ENCODE assay signal across 19 cellular contexts in the genomic region with DNA sequence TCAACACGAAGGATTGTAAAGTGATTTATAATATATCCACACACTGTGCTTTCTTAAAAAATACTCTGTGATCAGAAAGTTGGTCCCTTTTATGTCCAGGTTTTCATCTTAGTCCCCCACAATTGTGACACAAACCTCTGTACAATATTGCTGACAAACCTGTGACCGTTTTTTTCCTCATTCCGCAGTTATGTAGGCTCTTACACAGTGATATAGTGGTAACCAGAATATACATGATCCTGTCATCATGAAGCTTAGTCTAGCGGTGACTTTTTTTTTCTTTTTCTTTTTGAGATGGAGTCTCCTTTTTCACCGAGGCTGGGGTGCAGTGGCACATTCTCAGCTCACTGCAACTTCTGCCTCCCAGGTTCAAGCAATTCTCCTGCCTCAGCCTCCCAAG. TPM values are rescaled to one million over a fixed set of nuclear protein-coding genes. Genes with fewer than 3 reads are reported as not detected.
DNase-seq lines count a peak whose midpoint lies in the region; ATAC-seq and TF ChIP-seq lines count a peak whose summit lies in the region.
"Had no signal": no experiment of that assay in that cellular context is flagged by ENCODE, and none has a peak within 500 bp of the region (broad histone marks: within the 10 kb centered on the region; RNA-seq: fewer than 3 reads in every experiment).

No MANE protein-coding gene starts in this region.

- H3K27me3 ChIP-seq in Karpas-422 (ENCODE audit: low read length) (no peaks in the 10 kb centered on the region), vagina (no peaks in the 10 kb centered on the region), upper lobe of left lung (no peaks in the 10 kb centered on the region)
- H3K27me3 ChIP-seq: dorsolateral prefrontal cortex, right lobe of liver, thyroid gland had no signal

- H4K20me1 ChIP-seq in Karpas-422 (ENCODE audit: insufficient read depth, low read depth, low read length) = peaks cover 26% of the 10 kb centered on the region; the same call in 1 of the 2 replicates

- no peaks in the 10 kb centered on the region for H3K9me3 Mint-ChIP-seq in activated CD4-positive, alpha-beta T cell treated with anti-CD3 and anti-CD28 coated beads, Interleukin-2, amount 10 ng/mL, durations not matched to agents 24 days and 14 days
- H3K9me3 Mint-ChIP-seq in activated naive CD8-positive, alpha-beta T cell treated with anti-CD3 and anti-CD28 coated beads for 36 hours = no peaks in the 10 kb centered on the region
- H3K9me3 Mint-ChIP-seq in stimulated activated effector memory CD8-positive, alpha-beta T cell treated with anti-CD3 and anti-CD28 coated beads, Interleukin-12 subunit alpha, Interleukin-12 subunit beta, amount 100 ng/mL, for 72 hours = no peaks in the 10 kb centered on the region

- no peak for TF ChIP-seq EP300 in upper lobe of left lung (IDR thresholded peaks at IDR 0.05)

- H3K9me3 ChIP-seq in Karpas-422 (ENCODE audit: low read length) (no peaks in the 10 kb centered on the region), vagina (no peaks in the 10 kb centered on the region), upper lobe of left lung (no peaks in the 10 kb centered on the region)
- H3K9me3 ChIP-seq: Caco-2, right lobe of liver, thyroid gland had no signal

- peak overlapping the region; percentile 40 for H3K9ac ChIP-seq in Karpas-422 (ENCODE audit: low read length)

- H3K4me1 Mint-ChIP-seq in activated CD4-positive, alpha-beta T cell treated with anti-CD3 and anti-CD28 coated beads, Interleukin-2, amount 10 ng/mL, durations not matched to agents 24 days and 14 days = peaks cover 69% of the 10 kb centered on the region
- H3K4me1 Mint-ChIP-seq in activated naive CD8-positive, alpha-beta T cell treated with anti-CD3 and anti-CD28 coated beads for 36 hours = peaks cover 70% of the 10 kb centered on the region
- peaks cover 73% of the 10 kb centered on the region for H3K4me1 Mint-ChIP-seq in stimulated activated effector memory CD8-positive, alpha-beta T cell treated with anti-CD3 and anti-CD28 coated beads, Interleukin-12 subunit alpha, Interleukin-12 subunit beta, amount 100 ng/mL, for 72 hours

- peaks cover 20% of the 10 kb centered on the region for H3K36me3 Mint-ChIP-seq in activated CD4-positive, alpha-beta T cell treated with anti-CD3 and anti-CD28 coated beads, Interleukin-2, amount 10 ng/mL, durations not matched to agents 24 days and 14 days (ENCODE audit: low read depth)
- peaks cover 39% of the 10 kb centered on the region for H3K36me3 Mint-ChIP-seq in activated naive CD8-positive, alpha-beta T cell treated with anti-CD3 and anti-CD28 coated beads for 36 hours
- peaks cover 64% of the 10 kb centered on the region for H3K36me3 Mint-ChIP-seq in stimulated activated effector memory CD8-positive, alpha-beta T cell treated with anti-CD3 and anti-CD28 coated beads, Interleukin-12 subunit alpha, Interleukin-12 subunit beta, amount 100 ng/mL, for 72 hours

- peak overlapping the region; percentile 89 for H3K4me2 ChIP-seq in Karpas-422 (ENCODE audit: low read depth, low read length, poor library complexity, severe bottlenecking)

- 61 to 69% methylated on average over 5 of the region's 5 CpGs for WGBS in upper lobe of left lung, 2 donors

- H3K36me3 ChIP-seq in Karpas-422 (ENCODE audit: insufficient read depth, low read length) = peaks cover 37% of the 10 kb centered on the region; the same call in 1 of the 2 replicates
- peaks cover 0 to 13% of the 10 kb centered on the region in 2 donors for H3K36me3 ChIP-seq in vagina
- H3K36me3 ChIP-seq in upper lobe of left lung = peaks cover 0 to 23% (median 7%) of the 10 kb centered on the region in 4 donors
- H3K36me3 ChIP-seq: thyroid gland had no signal

- no peak for TF ChIP-seq CTCF in vagina (IDR thresholded peaks at IDR 0.05)
- no peak for TF ChIP-seq CTCF in upper lobe of left lung (IDR thresholded peaks at IDR 0.05)

- peak overlapping the region; percentile 38 for H3K4me3 Mint-ChIP-seq in activated CD4-positive, alpha-beta T cell treated with anti-CD3 and anti-CD28 coated beads, Interleukin-2, amount 10 ng/mL, durations not matched to agents 24 days and 14 days
- H3K4me3 Mint-ChIP-seq in activated naive CD8-positive, alpha-beta T cell treated with anti-CD3 and anti-CD28 coated beads for 36 hours = peak overlapping the region; percentile 34
- H3K4me3 Mint-ChIP-seq in stimulated activated effector memory CD8-positive, alpha-beta T cell treated with anti-CD3 and anti-CD28 coated beads, Interleukin-12 subunit alpha, Interleukin-12 subunit beta, amount 100 ng/mL, for 72 hours = peak overlapping the region; percentile 0

- H3K4me3 ChIP-seq in Karpas-422 (ENCODE audit: low read length) (peak overlapping the region; percentile 11; the same call in 1 of the 2 replicates), vagina (no peak overlapping the region), upper lobe of left lung (no peak overlapping the region)
- H3K4me3 ChIP-seq: dorsolateral prefrontal cortex, right lobe of liver, thyroid gland had no signal

- TF ChIP-seq POLR2A in vagina (IDR thresholded peaks at IDR 0.05) = no peak
- TF ChIP-seq POLR2A in upper lobe of left lung (IDR thresholded peaks at IDR 0.05) = no peak

- intact Hi-C loops in activated CD4-positive, alpha-beta T cell treated with anti-CD3 and anti-CD28 coated beads, Interleukin-2, amount 10 ng/mL, durations not matched to agents 24 days and 14 days (cut with micrococcal nuclease) = no loop called here
- intact Hi-C loops in vagina (cut with DNase I) = no loop called here

- no peaks in the 10 kb centered on the region for H3K27me3 Mint-ChIP-seq in activated CD4-positive, alpha-beta T cell treated with anti-CD3 and anti-CD28 coated beads, Interleukin-2, amount 10 ng/mL, durations not matched to agents 24 days and 14 days
- H3K27me3 Mint-ChIP-seq in activated naive CD8-positive, alpha-beta T cell treated with anti-CD3 and anti-CD28 coated beads for 36 hours = no peaks in the 10 kb centered on the region

- no peaks in the 10 kb centered on the region for H3K9me2 ChIP-seq in Karpas-422 (replicated peaks; ENCODE audit: insufficient read depth, low read length)

- H2AFZ ChIP-seq in Karpas-422 (ENCODE audit: low read length) = no peak overlapping the region

- peak overlapping the region; percentile 56 for H3K27ac Mint-ChIP-seq in activated CD4-positive, alpha-beta T cell treated with anti-CD3 and anti-CD28 coated beads, Interleukin-2, amount 10 ng/mL, durations not matched to agents 24 days and 14 days
- H3K27ac Mint-ChIP-seq in activated naive CD8-positive, alpha-beta T cell treated with anti-CD3 and anti-CD28 coated beads for 36 hours = peak overlapping the region; percentile 50
- peak overlapping the region; percentile 71 for H3K27ac Mint-ChIP-seq in stimulated activated effector memory CD8-positive, alpha-beta T cell treated with anti-CD3 and anti-CD28 coated beads, Interleukin-12 subunit alpha, Interleukin-12 subunit beta, amount 100 ng/mL, for 72 hours

- peaks cover 99% of the 10 kb centered on the region for H3K79me2 ChIP-seq in Karpas-422 (ENCODE audit: low read length)

- no peak for DNase-seq in activated CD4-positive, alpha-beta T cell treated with anti-CD3 and anti-CD28 coated beads, Interleukin-2, amount 10 ng/mL, durations not matched to agents 24 days and 14 days
- no peak for DNase-seq in activated CD4-positive, alpha-beta T cell treated with anti-CD3 and anti-CD28 coated beads, Interleukin-2, amount 50 U/mL, for 4 hours
- DNase-seq in Karpas-422 (no peak), vagina (ENCODE audit: extremely low spot score in 2 of 2) (no peak), EL (no peak), upper lobe of left lung (no peak)
- DNase-seq in activated naive CD8-positive, alpha-beta T cell treated with anti-CD3 and anti-CD28 coated beads for 36 hours = no peak
- no peak for DNase-seq in stimulated activated effector memory CD8-positive, alpha-beta T cell treated with anti-CD3 and anti-CD28 coated beads, Interleukin-12 subunit alpha, Interleukin-12 subunit beta, amount 100 ng/mL, for 72 hours (ENCODE audit: low spot score in 2 of 2)
- DNase-seq: activated CD4-positive, alpha-beta T cell treated with anti-CD3 and anti-CD28 coated beads for 1 hour; activated effector memory CD4-positive, alpha-beta T cell treated with anti-CD3 and anti-CD28 coated beads, Interleukin-2, amount 50 U/mL, for 16 hours; Caco-2; dorsolateral prefrontal cortex; NCI-H1092 treated with DMSO at 0.1 percent for 48 hours; NCI-H82; right lobe of liver; stimulated activated CD4-positive, alpha-beta T cell treated with anti-CD3 and anti-CD28 coated beads, Interleukin-2, amount 100 ng/mL, for 24 hours; thyroid gland had no signal

- H3K27ac ChIP-seq in Karpas-422 (ENCODE audit: low read length) (peak overlapping the region; percentile 94), vagina (no peak overlapping the region), upper lobe of left lung (peak overlapping the region in 1 of 4 donors; percentile 19)
- H3K27ac ChIP-seq: dorsolateral prefrontal cortex, right lobe of liver, thyroid gland had no signal

- peaks cover 95% of the 10 kb centered on the region for H3K4me1 ChIP-seq in Karpas-422 (ENCODE audit: low read length)
- H3K4me1 ChIP-seq in vagina = peaks cover 62% of the 10 kb centered on the region
- H3K4me1 ChIP-seq in upper lobe of left lung = peaks cover 37 to 49% (median 43%) of the 10 kb centered on the region in 4 donors

- peak; percentile 52 for ATAC-seq in stimulated activated effector memory CD8-positive, alpha-beta T cell treated with anti-CD3 and anti-CD28 coated beads, Interleukin-12 subunit alpha, Interleukin-12 subunit beta, amount 100 ng/mL, for 72 hours
- ATAC-seq in upper lobe of left lung (ENCODE audit: low FRiP score in 2 of 2) = no peak
- ATAC-seq: right lobe of liver had no signal

RNA-seq across cellular contexts. Expression of a gene that starts 8.7 kb away (rescaled TPM):
- total RNA-seq in activated CD4-positive, alpha-beta T cell treated with anti-CD3 and anti-CD28 coated beads, Interleukin-2, amount 10 ng/mL, durations not matched to agents 24 days and 14 days = 332 and 333 TPM in 2 replicates
- 29.1 and 76.3 TPM in 2 replicates for total RNA-seq in Karpas-422 (2014; rRNA removed; shearing (Covaris generic); ENCODE audit: low replicate concordance)
- 100 to 1,000 TPM; 397 to 405 TPM for total RNA-seq in activated naive CD8-positive, alpha-beta T cell treated with anti-CD3 and anti-CD28 coated beads for 36 hours
- 75.1 TPM for total RNA-seq in vagina
- total RNA-seq in upper lobe of left lung = 100 to 1,000 TPM in 2 of 6 donors, 10 to 100 TPM in 4; 34.1 to 116 (median 66.0) TPM

RNA-seq across cellular contexts. Expression of a gene that starts 53.8 kb away (rescaled TPM):
- total RNA-seq in activated CD4-positive, alpha-beta T cell treated with anti-CD3 and anti-CD28 coated beads, Interleukin-2, amount 10 ng/mL, durations not matched to agents 24 days and 14 days = 0.38 and 0.54 TPM in 2 replicates
- total RNA-seq in Karpas-422 (2014; rRNA removed; shearing (Covaris generic); ENCODE audit: low replicate concordance) = not detected in 2 replicates
- total RNA-seq in activated naive CD8-positive, alpha-beta T cell treated with anti-CD3 and anti-CD28 coated beads for 36 hours = 1 to 10 TPM; 1.9 to 2.6 TPM
- not detected for total RNA-seq in vagina
- total RNA-seq in upper lobe of left lung = 1 to 10 TPM in 2 of 6 donors, under 1 TPM in 4; 0.26 to 3.0 (median 0.51) TPM
- total RNA-seq: Caco-2, glomerular endothelial cell, osteoblast had no signal
